Comparison of ENCODE assay signal across 9 cellular contexts in the genomic region with DNA sequence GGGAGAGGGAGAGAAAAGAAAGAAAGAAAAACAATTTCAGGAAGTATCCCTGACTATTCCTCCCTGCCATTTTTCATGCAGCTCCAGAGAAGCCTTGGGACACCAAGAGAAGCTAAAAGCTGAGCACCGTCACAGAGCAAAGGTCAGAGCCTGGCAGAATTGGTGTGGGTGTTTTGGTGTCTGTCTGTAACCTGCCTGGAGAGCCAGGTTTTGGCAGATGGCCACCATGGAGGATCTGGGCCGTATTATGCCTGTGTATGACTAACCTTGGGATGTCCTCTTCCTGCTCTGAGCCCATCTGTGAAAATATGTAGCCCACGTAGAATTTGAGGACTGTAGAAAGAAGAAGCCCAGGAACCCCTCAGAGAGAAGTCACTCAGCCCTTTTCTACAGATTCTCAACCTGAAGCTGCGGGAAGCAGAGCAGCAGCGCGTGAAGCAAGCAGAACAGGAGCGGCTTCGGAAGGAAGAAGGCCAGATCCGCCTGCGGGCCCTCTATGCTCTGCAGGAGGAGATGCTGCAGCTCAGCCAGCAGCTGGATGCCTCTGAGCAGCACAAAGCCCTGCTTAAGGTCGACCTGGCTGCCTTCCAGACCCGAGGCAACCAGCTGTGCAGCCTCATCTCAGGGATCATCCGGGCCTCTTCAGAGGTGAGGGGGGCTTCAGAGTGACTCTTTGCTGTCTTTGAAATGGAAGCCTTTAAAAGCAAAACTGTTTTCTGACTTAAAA. TPM values are rescaled to one million over a fixed set of nuclear protein-coding genes. Genes with fewer than 3 reads are reported as not detected.
DNase-seq lines count a peak whose midpoint lies in the region; ATAC-seq and TF ChIP-seq lines count a peak whose summit lies in the region.
"Had no signal": no experiment of that assay in that cellular context is flagged by ENCODE, and none has a peak within 500 bp of the region (broad histone marks: within the 10 kb centered on the region; RNA-seq: fewer than 3 reads in every experiment).

No MANE protein-coding gene starts in this region.

- peak; percentile 52 for ATAC-seq in Right ventricle myocardium inferior
- peak; percentile 45 for ATAC-seq in upper lobe of right lung

- peaks cover 0 to 3% (median 0%) of the 10 kb centered on the region in 8 donors for H3K9me3 Mint-ChIP-seq in CD4-positive, alpha-beta memory T cell
- peaks cover 4% of the 10 kb centered on the region for H3K9me3 Mint-ChIP-seq in activated CD4-positive, alpha-beta memory T cell treated with anti-CD3 and anti-CD28 coated beads for 36 hours
- H3K9me3 Mint-ChIP-seq in activated CD4-positive, alpha-beta memory T cell treated with anti-CD3 and anti-CD28 coated beads, Interleukin-2, amount 10 ng/mL, durations not matched to agents 7 days and 5 days, result peaks cover 7% of the 10 kb centered on the region

- H3K9me3 ChIP-seq in adipocyte (ENCODE audit: control insufficient read depth, low read length) (no peaks in the 10 kb centered on the region), upper lobe of right lung (no peaks in the 10 kb centered on the region)
- H3K9me3 ChIP-seq in CD4-positive, alpha-beta memory T cell (ENCODE audit: control insufficient read depth in 1 of 2, low read length in 2 of 2), result no peaks in the 10 kb centered on the region
- H3K9me3 ChIP-seq: neutrophil had no signal

- peaks cover 0 to 4% (median 2%) of the 10 kb centered on the region in 4 donors for H3K4me1 Mint-ChIP-seq in CD4-positive, alpha-beta memory T cell
- no peaks in the 10 kb centered on the region for H3K4me1 Mint-ChIP-seq in activated CD4-positive, alpha-beta memory T cell treated with anti-CD3 and anti-CD28 coated beads for 36 hours (ENCODE audit: low read depth)
- H3K4me1 Mint-ChIP-seq in activated CD4-positive, alpha-beta memory T cell treated with anti-CD3 and anti-CD28 coated beads, Interleukin-2, amount 10 ng/mL, durations not matched to agents 7 days and 5 days, result peaks cover 2% of the 10 kb centered on the region

- no peak overlapping the region for H3K4me3 Mint-ChIP-seq in CD4-positive, alpha-beta memory T cell
- no peak overlapping the region for H3K4me3 Mint-ChIP-seq in activated CD4-positive, alpha-beta memory T cell treated with anti-CD3 and anti-CD28 coated beads for 36 hours
- H3K4me3 Mint-ChIP-seq in activated CD4-positive, alpha-beta memory T cell treated with anti-CD3 and anti-CD28 coated beads, Interleukin-2, amount 10 ng/mL, durations not matched to agents 7 days and 5 days, result no peak overlapping the region

- TF ChIP-seq CTCF in upper lobe of right lung (IDR thresholded peaks at IDR 0.05), result no peak

- H3K27ac Mint-ChIP-seq in CD4-positive, alpha-beta memory T cell, result peak overlapping the region in 3 of 7 donors; percentile 22 to 73 (median 42)
- no peak overlapping the region for H3K27ac Mint-ChIP-seq in activated CD4-positive, alpha-beta memory T cell treated with anti-CD3 and anti-CD28 coated beads for 36 hours
- no peak overlapping the region for H3K27ac Mint-ChIP-seq in activated CD4-positive, alpha-beta memory T cell treated with anti-CD3 and anti-CD28 coated beads, Interleukin-2, amount 10 ng/mL, durations not matched to agents 7 days and 5 days

- H3K4me1 ChIP-seq in adipocyte (ENCODE audit: control insufficient read depth, insufficient read depth, low read length) (peaks cover 5% of the 10 kb centered on the region), upper lobe of right lung (no peaks in the 10 kb centered on the region)
- no peaks in the 10 kb centered on the region for H3K4me1 ChIP-seq in CD4-positive, alpha-beta memory T cell (ENCODE audit: insufficient read depth, low read length)

- H3K4me3 ChIP-seq in adipocyte (ENCODE audit: low read length) (no peak overlapping the region), upper lobe of right lung (no peak overlapping the region)
- no peak overlapping the region for H3K4me3 ChIP-seq in CD4-positive, alpha-beta memory T cell (ENCODE audit: low read length in 2 of 2)

- POLR2A ChIA-PET in CD4-positive, alpha-beta memory T cell (lab: Charles Lee; ENCODE audit: partially characterized antibody), result no interaction called here
- POLR2A ChIA-PET in activated CD4-positive, alpha-beta memory T cell treated with anti-CD3 and anti-CD28 coated beads for 36 hours (lab: Charles Lee), result interaction anchor here (1.0 kb wide), 1 partner anchor 18 kb away, joined by 3 read pairs; no protein-coding TSS in a partner anchor
- POLR2A ChIA-PET in activated CD4-positive, alpha-beta memory T cell treated with anti-CD3 and anti-CD28 coated beads, Interleukin-2, amount 10 ng/mL, durations not matched to agents 7 days and 5 days (lab: Charles Lee), result no interaction called here

- no peaks in the 10 kb centered on the region for H3K27me3 Mint-ChIP-seq in CD4-positive, alpha-beta memory T cell
- no peaks in the 10 kb centered on the region for H3K27me3 Mint-ChIP-seq in activated CD4-positive, alpha-beta memory T cell treated with anti-CD3 and anti-CD28 coated beads for 36 hours
- H3K27me3 Mint-ChIP-seq in activated CD4-positive, alpha-beta memory T cell treated with anti-CD3 and anti-CD28 coated beads, Interleukin-2, amount 10 ng/mL, durations not matched to agents 7 days and 5 days, result no peaks in the 10 kb centered on the region

- intact Hi-C loops in Right ventricle myocardium inferior (cut with DNase I) (no loop called here), cardiac septum (cut with DNase I) (no loop called here), upper lobe of right lung (cut with DNase I) (no loop called here)
- intact Hi-C loops in CD4-positive, alpha-beta memory T cell (cut with micrococcal nuclease), result no loop called here
- intact Hi-C loops in activated CD4-positive, alpha-beta memory T cell treated with anti-CD3 and anti-CD28 coated beads for 36 hours (cut with micrococcal nuclease), result no loop called here

- H3K9ac ChIP-seq in adipocyte (ENCODE audit: low read length), result no peak overlapping the region

- H3K27ac ChIP-seq in upper lobe of right lung, result no peak overlapping the region
- no peak overlapping the region for H3K27ac ChIP-seq in CD4-positive, alpha-beta memory T cell (ENCODE audit: low read depth, low read length)
- H3K27ac ChIP-seq: neutrophil had no signal

- DNase-seq in Right ventricle myocardium inferior (ENCODE audit: missing footprints) (no peak), cardiac septum (ENCODE audit: low spot score) (no peak), adipocyte (ENCODE audit: low read depth) (peak; percentile 42), iris pigment epithelial cell (ENCODE audit: low read depth) (peak; percentile 62), upper lobe of right lung (no peak)
- no peak for DNase-seq in CD4-positive, alpha-beta memory T cell
- DNase-seq in activated CD4-positive, alpha-beta memory T cell treated with anti-CD3 and anti-CD28 coated beads for 36 hours, result no peak
- no peak for DNase-seq in activated CD4-positive, alpha-beta memory T cell treated with anti-CD3 and anti-CD28 coated beads, Interleukin-2, amount 10 ng/mL, durations not matched to agents 7 days and 5 days

- CTCF ChIA-PET in CD4-positive, alpha-beta memory T cell (lab: Charles Lee; ENCODE audit: partially characterized antibody), result no interaction called here
- CTCF ChIA-PET in activated CD4-positive, alpha-beta memory T cell treated with anti-CD3 and anti-CD28 coated beads for 36 hours (lab: Charles Lee), result interaction anchor here (1.2 kb wide), 1 partner anchor 85 kb away, joined by 4 read pairs; no protein-coding TSS in a partner anchor
- CTCF ChIA-PET in activated CD4-positive, alpha-beta memory T cell treated with anti-CD3 and anti-CD28 coated beads, Interleukin-2, amount 10 ng/mL, durations not matched to agents 7 days and 5 days (lab: Charles Lee), result no interaction called here

- peaks cover 47% of the 10 kb centered on the region for H3K36me3 ChIP-seq in adipocyte (ENCODE audit: control insufficient read depth, insufficient read depth, low read length, severe bottlenecking)
- peaks cover 75% of the 10 kb centered on the region for H3K36me3 ChIP-seq in upper lobe of right lung
- H3K36me3 ChIP-seq in CD4-positive, alpha-beta memory T cell (ENCODE audit: insufficient read depth, low read length), result peaks cover 58% of the 10 kb centered on the region

- peaks cover 52 to 58% of the 10 kb centered on the region in 2 donors for H3K36me3 Mint-ChIP-seq in CD4-positive, alpha-beta memory T cell
- peaks cover 41% of the 10 kb centered on the region for H3K36me3 Mint-ChIP-seq in activated CD4-positive, alpha-beta memory T cell treated with anti-CD3 and anti-CD28 coated beads for 36 hours
- H3K36me3 Mint-ChIP-seq in activated CD4-positive, alpha-beta memory T cell treated with anti-CD3 and anti-CD28 coated beads, Interleukin-2, amount 10 ng/mL, durations not matched to agents 7 days and 5 days (ENCODE audit: low read depth), result peaks cover 65% of the 10 kb centered on the region

- H3K27me3 ChIP-seq in adipocyte (replicated peaks; ENCODE audit: control insufficient read depth, insufficient read depth, low read length) (no peaks in the 10 kb centered on the region), upper lobe of right lung (no peaks in the 10 kb centered on the region)
- no peaks in the 10 kb centered on the region for H3K27me3 ChIP-seq in CD4-positive, alpha-beta memory T cell (ENCODE audit: insufficient read depth, low read length)
- H3K27me3 ChIP-seq: neutrophil had no signal

RNA-seq across cellular contexts. Expression of gene GLE1, which starts 18.8 kb away (rescaled TPM):
- total RNA-seq in Right ventricle myocardium inferior (19.5 TPM), cardiac septum (20.2 TPM), upper lobe of right lung (21.8 TPM)
- 10 to 100 TPM; 31.1 to 32.2 TPM for total RNA-seq in CD4-positive, alpha-beta memory T cell
- 10 to 100 TPM; 22.4 to 31.4 TPM for polyA plus RNA-seq in CD4-positive, alpha-beta memory T cell
- 10 to 100 TPM; 55.6 to 57.0 TPM for total RNA-seq in activated CD4-positive, alpha-beta memory T cell treated with anti-CD3 and anti-CD28 coated beads for 36 hours
- total RNA-seq in activated CD4-positive, alpha-beta memory T cell treated with anti-CD3 and anti-CD28 coated beads, Interleukin-2, amount 10 ng/mL, durations not matched to agents 7 days and 5 days, result 10 to 100 TPM; 50.3 to 50.7 TPM

RNA-seq across cellular contexts. Expression of gene SPTAN1, which starts 29.0 kb away (rescaled TPM):
- total RNA-seq in Right ventricle myocardium inferior (247 TPM), cardiac septum (380 TPM), upper lobe of right lung (358 TPM)
- 100 to 1,000 TPM; 593 to 595 TPM for total RNA-seq in CD4-positive, alpha-beta memory T cell
- 100 to 1,000 TPM in 1 of 2 donors, 10 to 100 TPM in 1; 14.0 to 194 TPM for polyA plus RNA-seq in CD4-positive, alpha-beta memory T cell
- 100 to 1,000 TPM; 228 TPM for total RNA-seq in activated CD4-positive, alpha-beta memory T cell treated with anti-CD3 and anti-CD28 coated beads for 36 hours
- total RNA-seq in activated CD4-positive, alpha-beta memory T cell treated with anti-CD3 and anti-CD28 coated beads, Interleukin-2, amount 10 ng/mL, durations not matched to agents 7 days and 5 days, result 100 to 1,000 TPM; 313 to 321 TPM

Comparison
In these comparisons a context has a peak if more than half of its experiments do, and no peak if none do; other contexts are left out.
1. DNase-seq: peak in adipocyte (single experiment) and iris pigment epithelial cell (single experiment); none in Right ventricle myocardium inferior (single experiment), cardiac septum (single experiment), upper lobe of right lung (single experiment), CD4-positive, alpha-beta memory T cell (0 of 5), activated CD4-positive, alpha-beta memory T cell treated with anti-CD3 and anti-CD28 coated beads for 36 hours (single experiment) and activated CD4-positive, alpha-beta memory T cell treated with anti-CD3 and anti-CD28 coated beads, Interleukin-2, amount 10 ng/mL, durations not matched to agents 7 days and 5 days (single experiment).